ENCODE assay signal across 14 cellular contexts in genomic region chr19:718251-719024, GRCh38. TPM values are rescaled to one million over a fixed set of nuclear protein-coding genes. Genes with fewer than 3 reads are reported as not detected.
A peak's percentile ranks its signal among the peaks of the same experiment; 100 is the strongest.
DNase-seq lines count a peak whose midpoint lies in the region; ATAC-seq and TF ChIP-seq lines count a peak whose summit lies in the region.
"Had no signal": no experiment of that assay in that cellular context is flagged by ENCODE, and none has a peak within 500 bp of the region (broad histone marks: within the 10 kb centered on the region; RNA-seq: fewer than 3 reads in every experiment).

No MANE protein-coding gene starts in this region.

- TF ChIP-seq RAD21 in SK-N-SH (IDR thresholded peaks at IDR 0.05; ENCODE audit: low read length): no peak

- H3K4me3 ChIP-seq in SK-N-SH (ENCODE audit: low read depth in 2 of 2, low read length in 1 of 2): no peak overlapping the region
- H3K4me3 ChIP-seq in upper lobe of right lung: no peak overlapping the region

- no peak overlapping the region for H3K9ac ChIP-seq in SK-N-SH
- H3K9ac ChIP-seq: KMS-11 had no signal

- peaks cover 3% of the 10 kb centered on the region; the same call in 1 of the 2 replicates for H3K79me2 ChIP-seq in SK-N-SH (ENCODE audit: insufficient read depth)

- peak overlapping the region in 2 of 3 experiments; percentile 59 to 66 for H3K4me3 Mint-ChIP-seq in nephron

- peak overlapping the region; percentile 69 to 96 (median 83) for H3K27ac Mint-ChIP-seq in nephron

- no peaks in the 10 kb centered on the region; a peak in 1 of 4 replicates for H3K4me1 ChIP-seq in SK-N-SH (ENCODE audit: control insufficient read depth in 1 of 2, insufficient read depth in 2 of 2, low read depth in 1 of 2, low read length in 1 of 2)
- H3K4me1 ChIP-seq in upper lobe of right lung: peaks cover 12% of the 10 kb centered on the region

- H4K20me1 ChIP-seq in SK-N-SH (ENCODE audit: insufficient read depth): no peaks in the 10 kb centered on the region

- POLR2A ChIA-PET in SK-N-SH (lab: Yijun Ruan, JAX): interaction anchor here (1.0 kb wide), 1 partner anchor 10 kb away, joined by 3 read pairs; the partner anchor contains the start of gene PALM

- H3K27me3 Mint-ChIP-seq in nephron (ENCODE audit: low read depth): no peaks in the 10 kb centered on the region

- H3K9me3 ChIP-seq in SK-N-SH: no peaks in the 10 kb centered on the region
- H3K9me3 ChIP-seq in upper lobe of right lung: no peaks in the 10 kb centered on the region

- peaks cover 15% of the 10 kb centered on the region for H3K4me1 Mint-ChIP-seq in nephron

- H3K27ac ChIP-seq in SK-N-SH (ENCODE audit: low read depth in 2 of 2, low read length in 1 of 2): no peak overlapping the region
- H3K27ac ChIP-seq in upper lobe of right lung: peak overlapping the region; percentile 65
- H3K27ac ChIP-seq: 22Rv1, KMS-11 had no signal

- WGBS in SK-N-SH (ENCODE audit: low lambda C conversion rate): 87% methylated on average over 22 of the region's 27 CpGs

- no peak for TF ChIP-seq CTCF in SK-N-SH (IDR thresholded peaks at IDR 0.05)
- TF ChIP-seq CTCF in nephron (IDR thresholded peaks at IDR 0.05; ENCODE audit: unreplicated experiment in 3 of 3): no peak
- no peak for TF ChIP-seq CTCF in upper lobe of right lung (IDR thresholded peaks at IDR 0.05)

- H3K9me3 Mint-ChIP-seq in nephron: no peaks in the 10 kb centered on the region

- ATAC-seq in SK-N-SH treated with all-trans-retinoic acid at 6 μM for 48 hours: no peak
- peak; percentile 4 for ATAC-seq in upper lobe of right lung
- no peak for ATAC-seq in left colon

- no peak overlapping the region for H2AFZ ChIP-seq in SK-N-SH (ENCODE audit: low read depth)

- DNase-seq in SK-N-SH: peak; percentile 55
- peak; percentile 38 for DNase-seq in globus pallidus (ENCODE audit: low spot score)
- DNase-seq in upper lobe of right lung: no peak
- DNase-seq in left colon: no peak
- DNase-seq in NK-92 (lab: John Stamatoyannopoulos, UW; ENCODE audit: unreplicated experiment): no peak
- no peak for DNase-seq in COR-L47 (lab: John Stamatoyannopoulos, UW)
- DNase-seq: activated naive CD4-positive, alpha-beta T cell treated with anti-CD3 and anti-CD28 coated beads, Interleukin-2, amount 50 U/mL, for 16 hours; naive B cell; NCI-H1694; SHP77 had no signal

- no peak for TF ChIP-seq EP300 in SK-N-SH (IDR thresholded peaks at IDR 0.05; ENCODE audit: borderline replicate concordance in 1 of 2, low read depth in 1 of 2, low read length in 1 of 2)

- intact Hi-C loops in upper lobe of right lung (cut with DNase I): no loop called here
- intact Hi-C loops in left colon (cut with DNase I, micrococcal nuclease): no loop called here

- peaks cover 13% of the 10 kb centered on the region for H3K36me3 Mint-ChIP-seq in nephron (ENCODE audit: low read depth)

- H3K9me2 ChIP-seq in SK-N-SH: no peaks in the 10 kb centered on the region

- H3F3A ChIP-seq in SK-N-SH (replicated peaks; ENCODE audit: insufficient read depth): no peaks in the 10 kb centered on the region

- H3K36me3 ChIP-seq in SK-N-SH (replicated peaks in 1 of 2; ENCODE audit: control insufficient read depth in 1 of 2, insufficient read depth in 2 of 2, low read length in 1 of 2): no peaks in the 10 kb centered on the region
- no peaks in the 10 kb centered on the region for H3K36me3 ChIP-seq in upper lobe of right lung

- CTCF ChIA-PET in SK-N-SH (lab: Yijun Ruan, JAX): interaction anchor here (0.9 to 1.0 kb wide), 2 partner anchors 12 to 42 kb away, joined by 3 read pairs; no protein-coding TSS in a partner anchor

- H3K4me2 ChIP-seq in SK-N-SH: no peak overlapping the region
- H3K4me2 ChIP-seq: KMS-11 had no signal

- H3K27me3 ChIP-seq in SK-N-SH (ENCODE audit: insufficient read depth) (no peaks in the 10 kb centered on the region), upper lobe of right lung (peaks cover 16% of the 10 kb centered on the region)

TF ChIP-seq in SK-N-SH, 30 proteins besides CTCF, POLR2A, EP300 and RAD21:
- no peak for TF ChIP-seq MEF2A (IDR thresholded peaks at IDR 0.05; ENCODE audit: borderline replicate concordance, low read depth)

TF ChIP-seq in SK-N-SH treated with all-trans-retinoic acid at 6 μM for 48 hours, 23 proteins besides CTCF, POLR2A, EP300 and RAD21:
- TF ChIP-seq ZC3H10 (CRISPR knock-in tag; IDR thresholded peaks at IDR 0.05) (no peak), ISL1 (CRISPR knock-in tag; IDR thresholded peaks at IDR 0.05) (no peak)

RNA-seq across cellular contexts. Expression of gene PALM, which starts 9.7 kb away (rescaled TPM):
- 6.2 and 15.6 TPM in 2 replicates for polyA plus RNA-seq in SK-N-SH (2012; rRNA removed)
- 7.7 and 9.4 TPM in 2 replicates for polyA plus RNA-seq in SK-N-SH (2012; cell fraction: cytosol; rRNA removed)
- 14.9 and 18.0 TPM in 2 replicates for polyA plus RNA-seq in SK-N-SH (2012; cell fraction: nucleus; rRNA removed)
- 56.9 TPM for total RNA-seq in upper lobe of right lung
- 10 to 100 TPM in 1 of 2 donors, 1 to 10 TPM in 1; 8.7 to 11.9 TPM for total RNA-seq in left colon

RNA-seq across cellular contexts. Expression of gene PRSS57, which starts 23.2 kb away (rescaled TPM):
- polyA plus RNA-seq in SK-N-SH (2012; rRNA removed): not detected in 2 replicates
- not detected in 2 replicates for polyA plus RNA-seq in SK-N-SH (2012; cell fraction: cytosol; rRNA removed)
- 0.05 and 0.14 TPM in 2 replicates for polyA plus RNA-seq in SK-N-SH (2012; cell fraction: nucleus; rRNA removed)
- not detected for total RNA-seq in upper lobe of right lung
- not detected for total RNA-seq in left colon

RNA-seq across cellular contexts. Expression of gene MISP, which starts 32.5 kb away (rescaled TPM):
- 0.03 and 0.08 TPM in 2 replicates for polyA plus RNA-seq in SK-N-SH (2012; rRNA removed)
- polyA plus RNA-seq in SK-N-SH (2012; cell fraction: cytosol; rRNA removed): 0.05 TPM in 2 replicates
- polyA plus RNA-seq in SK-N-SH (2012; cell fraction: nucleus; rRNA removed): 0.06 TPM in 2 replicates
- total RNA-seq in upper lobe of right lung: 15.9 TPM
- 100 to 1,000 TPM; 414 to 461 TPM for total RNA-seq in left colon

RNA-seq across cellular contexts. Expression of gene FSTL3, which starts 42.2 kb away (rescaled TPM):
- polyA plus RNA-seq in SK-N-SH (2012; rRNA removed): 64.4 and 73.0 TPM in 2 replicates
- 33.6 and 47.9 TPM in 2 replicates for polyA plus RNA-seq in SK-N-SH (2012; cell fraction: cytosol; rRNA removed)
- polyA plus RNA-seq in SK-N-SH (2012; cell fraction: nucleus; rRNA removed): 259 and 359 TPM in 2 replicates
- total RNA-seq in upper lobe of right lung: 114 TPM
- 1 to 10 TPM; 4.9 to 8.7 TPM for total RNA-seq in left colon

RNA-seq across cellular contexts. Expression of gene RNF126, which starts 55.4 kb away (rescaled TPM):
- polyA plus RNA-seq in SK-N-SH (2012; rRNA removed): 9.0 and 12.9 TPM in 2 replicates
- polyA plus RNA-seq in SK-N-SH (2012; cell fraction: cytosol; rRNA removed): 11.9 and 17.2 TPM in 2 replicates
- polyA plus RNA-seq in SK-N-SH (2012; cell fraction: nucleus; rRNA removed): 43.5 and 64.4 TPM in 2 replicates
- total RNA-seq in upper lobe of right lung: 32.9 TPM
- total RNA-seq in left colon: 10 to 100 TPM; 60.1 to 73.1 TPM

Comparison
In these comparisons a context has a peak if more than half of its experiments do, and no peak if none do; other contexts are left out.
1. DNase-seq: peak in SK-N-SH (single experiment) and globus pallidus (single experiment); none in upper lobe of right lung (single experiment), left colon (0 of 2), NK-92 (single experiment) and COR-L47 (single experiment).
2. RNA of gene MISP, which starts 32.5 kb away (total RNA-seq): 414 to 461 TPM in left colon; 15.9 TPM in upper lobe of right lung (single experiment); every median in the first group is over 10 times any median in the second.